9 cellular contexts compared by ENCODE assay signal in the genomic region with DNA sequence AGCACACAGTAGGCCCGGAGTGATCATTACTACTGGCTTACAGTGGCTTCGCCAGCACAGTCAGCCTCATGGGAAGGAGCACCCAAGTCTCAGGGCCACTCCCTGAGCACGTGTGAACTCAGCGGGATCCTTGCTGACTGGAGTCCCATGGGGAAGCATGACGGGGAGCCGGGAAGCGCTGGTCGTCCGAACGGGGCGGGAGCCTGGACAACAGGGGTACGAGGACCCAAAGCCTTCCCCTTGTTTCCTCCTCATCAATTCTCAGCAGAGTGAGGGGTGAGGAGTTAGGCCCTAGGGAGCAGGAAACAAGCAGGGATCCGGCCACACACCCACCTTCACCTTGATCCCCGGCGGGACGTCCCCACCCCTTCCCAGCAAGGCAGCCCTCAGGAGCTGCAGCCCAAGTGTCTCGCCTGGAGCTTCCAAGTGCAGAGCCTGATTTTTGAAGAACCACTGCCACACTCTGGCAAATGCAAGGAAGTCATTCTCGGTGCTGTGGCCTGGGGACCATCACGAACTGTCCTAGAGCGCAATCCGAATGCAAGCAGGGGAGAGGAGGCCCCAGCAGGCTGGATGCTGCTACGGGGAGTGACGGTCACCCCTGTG. TPM values are rescaled to one million over a fixed set of nuclear protein-coding genes. Genes with fewer than 3 reads are reported as not detected.
A peak's percentile ranks its signal among the peaks of the same experiment; 100 is the strongest.
DNase-seq lines count a peak whose midpoint lies in the region; ATAC-seq and TF ChIP-seq lines count a peak whose summit lies in the region.
"Had no signal": no experiment of that assay in that cellular context is flagged by ENCODE, and none has a peak within 500 bp of the region (broad histone marks: within the 10 kb centered on the region; RNA-seq: fewer than 3 reads in every experiment).

No MANE protein-coding gene starts in this region.

- no peak for ATAC-seq in activated naive CD8-positive, alpha-beta T cell treated with anti-CD3 and anti-CD28 coated beads, Interleukin-2, amount 10 ng/mL, durations not matched to agents 7 days and 5 days (ENCODE audit: low read depth)
- peak; percentile 49 for ATAC-seq in foreskin keratinocyte

- no peaks in the 10 kb centered on the region for H3K36me3 ChIP-seq in neuron (ENCODE audit: insufficient read depth, low read length)
- no peaks in the 10 kb centered on the region for H3K36me3 ChIP-seq in CD4-positive, alpha-beta memory T cell (ENCODE audit: insufficient read depth, low read length)

- no peaks in the 10 kb centered on the region for H3K27me3 ChIP-seq in foreskin keratinocyte
- H3K27me3 ChIP-seq in neuron (ENCODE audit: insufficient read depth, low read length): no peaks in the 10 kb centered on the region
- H3K27me3 ChIP-seq in CD4-positive, alpha-beta memory T cell (ENCODE audit: insufficient read depth, low read length): no peaks in the 10 kb centered on the region

- no peaks in the 10 kb centered on the region for H3K36me3 Mint-ChIP-seq in activated naive CD8-positive, alpha-beta T cell treated with anti-CD3 and anti-CD28 coated beads, Interleukin-2, amount 10 ng/mL, durations not matched to agents 7 days and 5 days
- peaks cover 2% of the 10 kb centered on the region for H3K36me3 Mint-ChIP-seq in activated naive CD8-positive, alpha-beta T cell treated with anti-CD3 and anti-CD28 coated beads for 36 hours
- H3K36me3 Mint-ChIP-seq in activated CD4-positive, alpha-beta T cell treated with anti-CD3 and anti-CD28 coated beads, Interleukin-2, amount 10 ng/mL, durations not matched to agents 24 days and 14 days (ENCODE audit: low read depth): no peaks in the 10 kb centered on the region
- no peaks in the 10 kb centered on the region for H3K36me3 Mint-ChIP-seq in CD4-positive, alpha-beta memory T cell
- H3K36me3 Mint-ChIP-seq: activated naive CD8-positive, alpha-beta T cell had no signal

- H3K4me1 Mint-ChIP-seq in activated naive CD8-positive, alpha-beta T cell treated with anti-CD3 and anti-CD28 coated beads, Interleukin-2, amount 10 ng/mL, durations not matched to agents 7 days and 5 days: peaks cover 9% of the 10 kb centered on the region
- H3K4me1 Mint-ChIP-seq in activated naive CD8-positive, alpha-beta T cell treated with anti-CD3 and anti-CD28 coated beads for 36 hours: peaks cover 7% of the 10 kb centered on the region
- H3K4me1 Mint-ChIP-seq in activated CD4-positive, alpha-beta T cell treated with anti-CD3 and anti-CD28 coated beads, Interleukin-2, amount 10 ng/mL, durations not matched to agents 24 days and 14 days: peaks cover 9% of the 10 kb centered on the region
- H3K4me1 Mint-ChIP-seq in CD4-positive, alpha-beta memory T cell: peaks cover 6 to 10% (median 7%) of the 10 kb centered on the region in 4 donors

- no peak overlapping the region for H3K27ac ChIP-seq in foreskin keratinocyte
- no peak overlapping the region for H3K27ac ChIP-seq in CD4-positive, alpha-beta memory T cell (ENCODE audit: low read depth, low read length)

- POLR2A ChIA-PET in activated naive CD8-positive, alpha-beta T cell treated with anti-CD3 and anti-CD28 coated beads, Interleukin-2, amount 10 ng/mL, durations not matched to agents 7 days and 5 days (lab: Charles Lee): interaction anchor here (0.7 to 1.9 kb wide), 2 partner anchors 10 to 218 kb away, joined by 4 to 7 read pairs; no protein-coding TSS in a partner anchor
- POLR2A ChIA-PET in CD4-positive, alpha-beta memory T cell (lab: Charles Lee; ENCODE audit: partially characterized antibody): no interaction called here

- CTCF ChIA-PET in CD4-positive, alpha-beta memory T cell (lab: Charles Lee; ENCODE audit: partially characterized antibody): interaction anchor here (0.7 to 9.0 kb wide), 8 partner anchors 10 to 594 kb away, joined by 3 to 96 read pairs (median 4); no protein-coding TSS in a partner anchor

- peaks cover 12% of the 10 kb centered on the region for H3K27me3 Mint-ChIP-seq in activated naive CD8-positive, alpha-beta T cell treated with anti-CD3 and anti-CD28 coated beads, Interleukin-2, amount 10 ng/mL, durations not matched to agents 7 days and 5 days
- H3K27me3 Mint-ChIP-seq in activated naive CD8-positive, alpha-beta T cell treated with anti-CD3 and anti-CD28 coated beads for 36 hours: peaks cover 3% of the 10 kb centered on the region
- H3K27me3 Mint-ChIP-seq in activated CD4-positive, alpha-beta T cell treated with anti-CD3 and anti-CD28 coated beads, Interleukin-2, amount 10 ng/mL, durations not matched to agents 24 days and 14 days: no peaks in the 10 kb centered on the region
- peaks cover 0 to 5% of the 10 kb centered on the region in 2 donors for H3K27me3 Mint-ChIP-seq in CD4-positive, alpha-beta memory T cell

- peak overlapping the region; percentile 13 for H3K4me3 ChIP-seq in neuron (ENCODE audit: low read length)
- no peak overlapping the region for H3K4me3 ChIP-seq in CD4-positive, alpha-beta memory T cell (ENCODE audit: low read length in 2 of 2)

- H3K4me3 Mint-ChIP-seq in activated naive CD8-positive, alpha-beta T cell treated with anti-CD3 and anti-CD28 coated beads, Interleukin-2, amount 10 ng/mL, durations not matched to agents 7 days and 5 days: no peak overlapping the region
- H3K4me3 Mint-ChIP-seq in activated naive CD8-positive, alpha-beta T cell treated with anti-CD3 and anti-CD28 coated beads for 36 hours: no peak overlapping the region
- H3K4me3 Mint-ChIP-seq in activated CD4-positive, alpha-beta T cell treated with anti-CD3 and anti-CD28 coated beads, Interleukin-2, amount 10 ng/mL, durations not matched to agents 24 days and 14 days: no peak overlapping the region
- no peak overlapping the region for H3K4me3 Mint-ChIP-seq in CD4-positive, alpha-beta memory T cell
- H3K4me3 Mint-ChIP-seq: activated naive CD8-positive, alpha-beta T cell had no signal

- no peaks in the 10 kb centered on the region for H3K9me3 Mint-ChIP-seq in activated naive CD8-positive, alpha-beta T cell treated with anti-CD3 and anti-CD28 coated beads, Interleukin-2, amount 10 ng/mL, durations not matched to agents 7 days and 5 days
- H3K9me3 Mint-ChIP-seq in activated naive CD8-positive, alpha-beta T cell treated with anti-CD3 and anti-CD28 coated beads for 36 hours: no peaks in the 10 kb centered on the region
- H3K9me3 Mint-ChIP-seq in activated CD4-positive, alpha-beta T cell treated with anti-CD3 and anti-CD28 coated beads, Interleukin-2, amount 10 ng/mL, durations not matched to agents 24 days and 14 days: no peaks in the 10 kb centered on the region
- no peaks in the 10 kb centered on the region for H3K9me3 Mint-ChIP-seq in CD4-positive, alpha-beta memory T cell

- peak; percentile 31 for DNase-seq in activated naive CD8-positive, alpha-beta T cell treated with anti-CD3 and anti-CD28 coated beads, Interleukin-2, amount 10 ng/mL, durations not matched to agents 7 days and 5 days
- no peak for DNase-seq in activated naive CD8-positive, alpha-beta T cell treated with anti-CD3 and anti-CD28 coated beads for 36 hours
- DNase-seq in SHP77 treated with DMSO at 0.1 percent for 48 hours (lab: John Stamatoyannopoulos, UW) (peak; percentile 53), foreskin keratinocyte (peak in 1 of 2 donors; percentile 50)
- no peak for DNase-seq in stimulated activated CD8-positive, alpha-beta memory T cell treated with anti-CD3 and anti-CD28 coated beads, Interleukin-4, amount 100 ng/mL, for 48 hours
- no peak for DNase-seq in activated CD4-positive, alpha-beta T cell treated with anti-CD3 and anti-CD28 coated beads, Interleukin-2, amount 10 ng/mL, durations not matched to agents 24 days and 14 days
- no peak for DNase-seq in CD4-positive, alpha-beta memory T cell

- peak; percentile 31 for TF ChIP-seq CTCF in foreskin keratinocyte (conservative IDR thresholded peaks at IDR 0.05)

- no peaks in the 10 kb centered on the region for H3K4me1 ChIP-seq in foreskin keratinocyte
- peaks cover 16% of the 10 kb centered on the region for H3K4me1 ChIP-seq in neuron (ENCODE audit: insufficient read depth, low read length)
- peaks cover 9% of the 10 kb centered on the region for H3K4me1 ChIP-seq in CD4-positive, alpha-beta memory T cell (ENCODE audit: insufficient read depth, low read length)

- intact Hi-C loops in activated CD4-positive, alpha-beta T cell treated with anti-CD3 and anti-CD28 coated beads, Interleukin-2, amount 10 ng/mL, durations not matched to agents 24 days and 14 days (cut with micrococcal nuclease): no loop called here
- intact Hi-C loops in CD4-positive, alpha-beta memory T cell (cut with micrococcal nuclease): loop anchor here (1.0 kb wide), 1 partner anchor 324 kb away; no protein-coding TSS in a partner anchor

- H3K27ac Mint-ChIP-seq in activated naive CD8-positive, alpha-beta T cell treated with anti-CD3 and anti-CD28 coated beads, Interleukin-2, amount 10 ng/mL, durations not matched to agents 7 days and 5 days: no peak overlapping the region
- H3K27ac Mint-ChIP-seq in activated naive CD8-positive, alpha-beta T cell treated with anti-CD3 and anti-CD28 coated beads for 36 hours: no peak overlapping the region
- H3K27ac Mint-ChIP-seq in activated CD4-positive, alpha-beta T cell treated with anti-CD3 and anti-CD28 coated beads, Interleukin-2, amount 10 ng/mL, durations not matched to agents 24 days and 14 days: no peak overlapping the region
- H3K27ac Mint-ChIP-seq in CD4-positive, alpha-beta memory T cell: peak overlapping the region in 1 of 7 donors; percentile 29
- H3K27ac Mint-ChIP-seq: activated naive CD8-positive, alpha-beta T cell had no signal

- H2AFZ ChIP-seq in neuron (ENCODE audit: low read depth, low read length): no peak overlapping the region

- H3K9me3 ChIP-seq in neuron (ENCODE audit: low read length): no peaks in the 10 kb centered on the region
- no peaks in the 10 kb centered on the region for H3K9me3 ChIP-seq in CD4-positive, alpha-beta memory T cell (ENCODE audit: control insufficient read depth in 1 of 2, low read length in 2 of 2)

RNA-seq across cellular contexts. Expression of gene TOMM20, which starts 35.5 kb away (rescaled TPM):
- total RNA-seq in activated naive CD8-positive, alpha-beta T cell treated with anti-CD3 and anti-CD28 coated beads, Interleukin-2, amount 10 ng/mL, durations not matched to agents 7 days and 5 days: 10 to 100 TPM; 81.2 to 95.5 TPM
- total RNA-seq in activated naive CD8-positive, alpha-beta T cell treated with anti-CD3 and anti-CD28 coated beads for 36 hours: 100 to 1,000 TPM; 131 to 150 TPM
- 84.7 and 90.6 TPM in 2 replicates for total RNA-seq in foreskin keratinocyte
- 91.0 and 95.9 TPM in 2 replicates for polyA plus RNA-seq in foreskin keratinocyte
- total RNA-seq in activated CD4-positive, alpha-beta T cell treated with anti-CD3 and anti-CD28 coated beads, Interleukin-2, amount 10 ng/mL, durations not matched to agents 24 days and 14 days: 119 and 140 TPM in 2 replicates
- 100 to 1,000 TPM; 102 to 108 TPM for total RNA-seq in CD4-positive, alpha-beta memory T cell
- 10 to 100 TPM; 64.4 to 70.6 TPM for polyA plus RNA-seq in CD4-positive, alpha-beta memory T cell

Comparison
In these comparisons a context has a peak if more than half of its experiments do, and no peak if none do; other contexts are left out.
1. DNase-seq: peak in activated naive CD8-positive, alpha-beta T cell treated with anti-CD3 and anti-CD28 coated beads, Interleukin-2, amount 10 ng/mL, durations not matched to agents 7 days and 5 days (single experiment) and SHP77 treated with DMSO at 0.1 percent for 48 hours (single experiment); none in activated naive CD8-positive, alpha-beta T cell treated with anti-CD3 and anti-CD28 coated beads for 36 hours (single experiment), stimulated activated CD8-positive, alpha-beta memory T cell treated with anti-CD3 and anti-CD28 coated beads, Interleukin-4, amount 100 ng/mL, for 48 hours (single experiment), activated CD4-positive, alpha-beta T cell treated with anti-CD3 and anti-CD28 coated beads, Interleukin-2, amount 10 ng/mL, durations not matched to agents 24 days and 14 days (single experiment) and CD4-positive, alpha-beta memory T cell (0 of 5).